ENCODE assay signal across 3 cellular contexts in the genomic region with DNA sequence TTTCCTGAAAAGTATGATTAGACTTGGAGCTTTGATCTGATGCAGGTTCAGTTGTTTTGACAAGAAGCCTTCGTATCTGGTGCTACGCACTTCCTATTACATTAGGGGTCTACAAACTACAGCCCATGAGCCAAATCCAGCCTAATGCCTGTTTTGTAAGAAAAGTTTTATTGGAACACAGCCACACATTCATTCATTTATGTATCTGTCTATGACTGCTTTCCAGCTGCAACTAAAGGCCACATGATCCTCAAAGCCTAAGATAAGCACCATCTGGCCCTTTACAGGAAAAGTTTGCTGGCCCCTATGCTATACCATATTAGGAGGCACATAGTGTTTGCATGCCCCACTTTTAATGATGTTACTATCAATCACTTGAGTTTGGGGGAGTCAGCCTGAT.
TF ChIP-seq lines count a peak whose summit lies in the region.

No MANE protein-coding gene starts in this region.

TF ChIP-seq in IMR-90, 13 proteins besides CTCF, POLR2A, EP300 and RAD21:
- TF ChIP-seq MAFK (IDR thresholded peaks at IDR 0.05; ENCODE audit: low read depth, low read length) (no peak), RCOR1 (IDR thresholded peaks at IDR 0.05; ENCODE audit: insufficient replicate concordance, low read length) (no peak), MXI1 (IDR thresholded peaks at IDR 0.05; ENCODE audit: borderline replicate concordance, low read depth, low read length) (no peak), FOS (IDR thresholded peaks at IDR 0.05; ENCODE audit: low read depth, low read length) (no peak), MAZ (IDR thresholded peaks at IDR 0.05; ENCODE audit: borderline replicate concordance, low read depth, low read length) (no peak), BHLHE40 (IDR thresholded peaks at IDR 0.05; ENCODE audit: low read depth, low read length) (no peak)
- TF ChIP-seq, protein P1, sequence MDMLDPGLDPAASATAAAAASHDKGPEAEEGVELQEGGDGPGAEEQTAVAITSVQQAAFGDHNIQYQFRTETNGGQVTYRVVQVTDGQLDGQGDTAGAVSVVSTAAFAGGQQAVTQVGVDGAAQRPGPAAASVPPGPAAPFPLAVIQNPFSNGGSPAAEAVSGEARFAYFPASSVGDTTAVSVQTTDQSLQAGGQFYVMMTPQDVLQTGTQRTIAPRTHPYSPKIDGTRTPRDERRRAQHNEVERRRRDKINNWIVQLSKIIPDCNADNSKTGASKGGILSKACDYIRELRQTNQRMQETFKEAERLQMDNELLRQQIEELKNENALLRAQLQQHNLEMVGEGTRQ (IDR thresholded peaks at IDR 0.05; ENCODE audit: low read depth, low read length), result no peak

TF ChIP-seq in WTC11, 78 proteins besides CTCF, POLR2A, EP300 and RAD21 (continues in another document):
- TF ChIP-seq TP53 (CRISPR knock-in tag; IDR thresholded peaks at IDR 0.05) (no peak), NR3C1 (CRISPR knock-in tag; conservative IDR thresholded peaks at IDR 0.05; ENCODE audit: low read depth) (no peak), EMX1 (CRISPR knock-in tag; IDR thresholded peaks at IDR 0.05) (no peak), NFATC4 (CRISPR knock-in tag; IDR thresholded peaks at IDR 0.05) (no peak)
- TF ChIP-seq, protein P2, sequence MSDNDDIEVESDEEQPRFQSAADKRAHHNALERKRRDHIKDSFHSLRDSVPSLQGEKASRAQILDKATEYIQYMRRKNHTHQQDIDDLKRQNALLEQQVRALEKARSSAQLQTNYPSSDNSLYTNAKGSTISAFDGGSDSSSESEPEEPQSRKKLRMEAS (CRISPR knock-in tag; IDR thresholded peaks at IDR 0.05), result no peak
- TF ChIP-seq, protein P3, sequence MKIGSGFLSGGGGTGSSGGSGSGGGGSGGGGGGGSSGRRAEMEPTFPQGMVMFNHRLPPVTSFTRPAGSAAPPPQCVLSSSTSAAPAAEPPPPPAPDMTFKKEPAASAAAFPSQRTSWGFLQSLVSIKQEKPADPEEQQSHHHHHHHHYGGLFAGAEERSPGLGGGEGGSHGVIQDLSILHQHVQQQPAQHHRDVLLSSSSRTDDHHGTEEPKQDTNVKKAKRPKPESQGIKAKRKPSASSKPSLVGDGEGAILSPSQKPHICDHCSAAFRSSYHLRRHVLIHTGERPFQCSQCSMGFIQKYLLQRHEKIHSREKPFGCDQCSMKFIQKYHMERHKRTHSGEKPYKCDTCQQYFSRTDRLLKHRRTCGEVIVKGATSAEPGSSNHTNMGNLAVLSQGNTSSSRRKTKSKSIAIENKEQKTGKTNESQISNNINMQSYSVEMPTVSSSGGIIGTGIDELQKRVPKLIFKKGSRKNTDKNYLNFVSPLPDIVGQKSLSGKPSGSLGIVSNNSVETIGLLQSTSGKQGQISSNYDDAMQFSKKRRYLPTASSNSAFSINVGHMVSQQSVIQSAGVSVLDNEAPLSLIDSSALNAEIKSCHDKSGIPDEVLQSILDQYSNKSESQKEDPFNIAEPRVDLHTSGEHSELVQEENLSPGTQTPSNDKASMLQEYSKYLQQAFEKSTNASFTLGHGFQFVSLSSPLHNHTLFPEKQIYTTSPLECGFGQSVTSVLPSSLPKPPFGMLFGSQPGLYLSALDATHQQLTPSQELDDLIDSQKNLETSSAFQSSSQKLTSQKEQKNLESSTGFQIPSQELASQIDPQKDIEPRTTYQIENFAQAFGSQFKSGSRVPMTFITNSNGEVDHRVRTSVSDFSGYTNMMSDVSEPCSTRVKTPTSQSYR (CRISPR knock-in tag; IDR thresholded peaks at IDR 0.05), result no peak
- TF ChIP-seq, protein P4, sequence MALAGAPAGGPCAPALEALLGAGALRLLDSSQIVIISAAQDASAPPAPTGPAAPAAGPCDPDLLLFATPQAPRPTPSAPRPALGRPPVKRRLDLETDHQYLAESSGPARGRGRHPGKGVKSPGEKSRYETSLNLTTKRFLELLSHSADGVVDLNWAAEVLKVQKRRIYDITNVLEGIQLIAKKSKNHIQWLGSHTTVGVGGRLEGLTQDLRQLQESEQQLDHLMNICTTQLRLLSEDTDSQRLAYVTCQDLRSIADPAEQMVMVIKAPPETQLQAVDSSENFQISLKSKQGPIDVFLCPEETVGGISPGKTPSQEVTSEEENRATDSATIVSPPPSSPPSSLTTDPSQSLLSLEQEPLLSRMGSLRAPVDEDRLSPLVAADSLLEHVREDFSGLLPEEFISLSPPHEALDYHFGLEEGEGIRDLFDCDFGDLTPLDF (CRISPR knock-in tag; IDR thresholded peaks at IDR 0.05), result no peak
- TF ChIP-seq, protein P5, sequence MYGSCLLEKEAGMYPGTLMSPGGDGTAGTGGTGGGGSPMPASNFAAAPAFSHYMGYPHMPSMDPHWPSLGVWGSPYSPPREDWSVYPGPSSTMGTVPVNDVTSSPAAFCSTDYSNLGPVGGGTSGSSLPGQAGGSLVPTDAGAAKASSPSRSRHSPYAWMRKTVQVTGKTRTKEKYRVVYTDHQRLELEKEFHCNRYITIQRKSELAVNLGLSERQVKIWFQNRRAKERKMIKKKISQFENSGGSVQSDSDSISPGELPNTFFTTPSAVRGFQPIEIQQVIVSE (CRISPR knock-in tag; IDR thresholded peaks at IDR 0.05; ENCODE audit: borderline replicate concordance), result no peak
- TF ChIP-seq, protein P6, sequence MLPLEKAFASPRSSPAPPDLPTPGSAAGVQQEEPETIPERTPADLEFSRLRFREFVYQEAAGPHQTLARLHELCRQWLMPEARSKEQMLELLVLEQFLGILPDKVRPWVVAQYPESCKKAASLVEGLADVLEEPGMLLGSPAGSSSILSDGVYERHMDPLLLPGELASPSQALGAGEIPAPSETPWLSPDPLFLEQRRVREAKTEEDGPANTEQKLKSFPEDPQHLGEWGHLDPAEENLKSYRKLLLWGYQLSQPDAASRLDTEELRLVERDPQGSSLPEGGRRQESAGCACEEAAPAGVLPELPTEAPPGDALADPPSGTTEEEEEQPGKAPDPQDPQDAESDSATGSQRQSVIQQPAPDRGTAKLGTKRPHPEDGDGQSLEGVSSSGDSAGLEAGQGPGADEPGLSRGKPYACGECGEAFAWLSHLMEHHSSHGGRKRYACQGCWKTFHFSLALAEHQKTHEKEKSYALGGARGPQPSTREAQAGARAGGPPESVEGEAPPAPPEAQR (CRISPR knock-in tag; IDR thresholded peaks at IDR 0.05), result no peak
- TF ChIP-seq, protein P7, sequence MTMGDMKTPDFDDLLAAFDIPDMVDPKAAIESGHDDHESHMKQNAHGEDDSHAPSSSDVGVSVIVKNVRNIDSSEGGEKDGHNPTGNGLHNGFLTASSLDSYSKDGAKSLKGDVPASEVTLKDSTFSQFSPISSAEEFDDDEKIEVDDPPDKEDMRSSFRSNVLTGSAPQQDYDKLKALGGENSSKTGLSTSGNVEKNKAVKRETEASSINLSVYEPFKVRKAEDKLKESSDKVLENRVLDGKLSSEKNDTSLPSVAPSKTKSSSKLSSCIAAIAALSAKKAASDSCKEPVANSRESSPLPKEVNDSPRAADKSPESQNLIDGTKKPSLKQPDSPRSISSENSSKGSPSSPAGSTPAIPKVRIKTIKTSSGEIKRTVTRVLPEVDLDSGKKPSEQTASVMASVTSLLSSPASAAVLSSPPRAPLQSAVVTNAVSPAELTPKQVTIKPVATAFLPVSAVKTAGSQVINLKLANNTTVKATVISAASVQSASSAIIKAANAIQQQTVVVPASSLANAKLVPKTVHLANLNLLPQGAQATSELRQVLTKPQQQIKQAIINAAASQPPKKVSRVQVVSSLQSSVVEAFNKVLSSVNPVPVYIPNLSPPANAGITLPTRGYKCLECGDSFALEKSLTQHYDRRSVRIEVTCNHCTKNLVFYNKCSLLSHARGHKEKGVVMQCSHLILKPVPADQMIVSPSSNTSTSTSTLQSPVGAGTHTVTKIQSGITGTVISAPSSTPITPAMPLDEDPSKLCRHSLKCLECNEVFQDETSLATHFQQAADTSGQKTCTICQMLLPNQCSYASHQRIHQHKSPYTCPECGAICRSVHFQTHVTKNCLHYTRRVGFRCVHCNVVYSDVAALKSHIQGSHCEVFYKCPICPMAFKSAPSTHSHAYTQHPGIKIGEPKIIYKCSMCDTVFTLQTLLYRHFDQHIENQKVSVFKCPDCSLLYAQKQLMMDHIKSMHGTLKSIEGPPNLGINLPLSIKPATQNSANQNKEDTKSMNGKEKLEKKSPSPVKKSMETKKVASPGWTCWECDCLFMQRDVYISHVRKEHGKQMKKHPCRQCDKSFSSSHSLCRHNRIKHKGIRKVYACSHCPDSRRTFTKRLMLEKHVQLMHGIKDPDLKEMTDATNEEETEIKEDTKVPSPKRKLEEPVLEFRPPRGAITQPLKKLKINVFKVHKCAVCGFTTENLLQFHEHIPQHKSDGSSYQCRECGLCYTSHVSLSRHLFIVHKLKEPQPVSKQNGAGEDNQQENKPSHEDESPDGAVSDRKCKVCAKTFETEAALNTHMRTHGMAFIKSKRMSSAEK (CRISPR knock-in tag; IDR thresholded peaks at IDR 0.05; ENCODE audit: borderline replicate concordance), result no peak

TF ChIP-seq in HepG2, 621 proteins besides CTCF, POLR2A, EP300 and RAD21 (continues in another document):
- TF ChIP-seq SNAPC2 (CRISPR knock-in tag; IDR thresholded peaks at IDR 0.05) (no peak), GABPB1 (CRISPR knock-in tag; IDR thresholded peaks at IDR 0.05) (no peak), SCMH1 (CRISPR knock-in tag; IDR thresholded peaks at IDR 0.05; ENCODE audit: borderline replicate concordance) (no peak), ZNF101 (CRISPR knock-in tag; IDR thresholded peaks at IDR 0.05; ENCODE audit: borderline replicate concordance, low read depth) (no peak), ZNF761 (CRISPR knock-in tag; conservative IDR thresholded peaks at IDR 0.05) (no peak), DR1 (CRISPR knock-in tag; IDR thresholded peaks at IDR 0.05) (no peak), ONECUT2 (CRISPR knock-in tag; IDR thresholded peaks at IDR 0.05) (no peak), ZNF33A (CRISPR knock-in tag; IDR thresholded peaks at IDR 0.05; ENCODE audit: borderline replicate concordance) (no peak), ZNF839 (CRISPR knock-in tag; IDR thresholded peaks at IDR 0.05; ENCODE audit: borderline replicate concordance) (no peak), ZNF121 (CRISPR knock-in tag; IDR thresholded peaks at IDR 0.05) (no peak)
- TF ChIP-seq, protein P8, sequence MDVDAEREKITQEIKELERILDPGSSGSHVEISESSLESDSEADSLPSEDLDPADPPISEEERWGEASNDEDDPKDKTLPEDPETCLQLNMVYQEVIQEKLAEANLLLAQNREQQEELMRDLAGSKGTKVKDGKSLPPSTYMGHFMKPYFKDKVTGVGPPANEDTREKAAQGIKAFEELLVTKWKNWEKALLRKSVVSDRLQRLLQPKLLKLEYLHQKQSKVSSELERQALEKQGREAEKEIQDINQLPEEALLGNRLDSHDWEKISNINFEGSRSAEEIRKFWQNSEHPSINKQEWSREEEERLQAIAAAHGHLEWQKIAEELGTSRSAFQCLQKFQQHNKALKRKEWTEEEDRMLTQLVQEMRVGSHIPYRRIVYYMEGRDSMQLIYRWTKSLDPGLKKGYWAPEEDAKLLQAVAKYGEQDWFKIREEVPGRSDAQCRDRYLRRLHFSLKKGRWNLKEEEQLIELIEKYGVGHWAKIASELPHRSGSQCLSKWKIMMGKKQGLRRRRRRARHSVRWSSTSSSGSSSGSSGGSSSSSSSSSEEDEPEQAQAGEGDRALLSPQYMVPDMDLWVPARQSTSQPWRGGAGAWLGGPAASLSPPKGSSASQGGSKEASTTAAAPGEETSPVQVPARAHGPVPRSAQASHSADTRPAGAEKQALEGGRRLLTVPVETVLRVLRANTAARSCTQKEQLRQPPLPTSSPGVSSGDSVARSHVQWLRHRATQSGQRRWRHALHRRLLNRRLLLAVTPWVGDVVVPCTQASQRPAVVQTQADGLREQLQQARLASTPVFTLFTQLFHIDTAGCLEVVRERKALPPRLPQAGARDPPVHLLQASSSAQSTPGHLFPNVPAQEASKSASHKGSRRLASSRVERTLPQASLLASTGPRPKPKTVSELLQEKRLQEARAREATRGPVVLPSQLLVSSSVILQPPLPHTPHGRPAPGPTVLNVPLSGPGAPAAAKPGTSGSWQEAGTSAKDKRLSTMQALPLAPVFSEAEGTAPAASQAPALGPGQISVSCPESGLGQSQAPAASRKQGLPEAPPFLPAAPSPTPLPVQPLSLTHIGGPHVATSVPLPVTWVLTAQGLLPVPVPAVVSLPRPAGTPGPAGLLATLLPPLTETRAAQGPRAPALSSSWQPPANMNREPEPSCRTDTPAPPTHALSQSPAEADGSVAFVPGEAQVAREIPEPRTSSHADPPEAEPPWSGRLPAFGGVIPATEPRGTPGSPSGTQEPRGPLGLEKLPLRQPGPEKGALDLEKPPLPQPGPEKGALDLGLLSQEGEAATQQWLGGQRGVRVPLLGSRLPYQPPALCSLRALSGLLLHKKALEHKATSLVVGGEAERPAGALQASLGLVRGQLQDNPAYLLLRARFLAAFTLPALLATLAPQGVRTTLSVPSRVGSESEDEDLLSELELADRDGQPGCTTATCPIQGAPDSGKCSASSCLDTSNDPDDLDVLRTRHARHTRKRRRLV (CRISPR knock-in tag; IDR thresholded peaks at IDR 0.05), result no peak
- TF ChIP-seq, protein P9, sequence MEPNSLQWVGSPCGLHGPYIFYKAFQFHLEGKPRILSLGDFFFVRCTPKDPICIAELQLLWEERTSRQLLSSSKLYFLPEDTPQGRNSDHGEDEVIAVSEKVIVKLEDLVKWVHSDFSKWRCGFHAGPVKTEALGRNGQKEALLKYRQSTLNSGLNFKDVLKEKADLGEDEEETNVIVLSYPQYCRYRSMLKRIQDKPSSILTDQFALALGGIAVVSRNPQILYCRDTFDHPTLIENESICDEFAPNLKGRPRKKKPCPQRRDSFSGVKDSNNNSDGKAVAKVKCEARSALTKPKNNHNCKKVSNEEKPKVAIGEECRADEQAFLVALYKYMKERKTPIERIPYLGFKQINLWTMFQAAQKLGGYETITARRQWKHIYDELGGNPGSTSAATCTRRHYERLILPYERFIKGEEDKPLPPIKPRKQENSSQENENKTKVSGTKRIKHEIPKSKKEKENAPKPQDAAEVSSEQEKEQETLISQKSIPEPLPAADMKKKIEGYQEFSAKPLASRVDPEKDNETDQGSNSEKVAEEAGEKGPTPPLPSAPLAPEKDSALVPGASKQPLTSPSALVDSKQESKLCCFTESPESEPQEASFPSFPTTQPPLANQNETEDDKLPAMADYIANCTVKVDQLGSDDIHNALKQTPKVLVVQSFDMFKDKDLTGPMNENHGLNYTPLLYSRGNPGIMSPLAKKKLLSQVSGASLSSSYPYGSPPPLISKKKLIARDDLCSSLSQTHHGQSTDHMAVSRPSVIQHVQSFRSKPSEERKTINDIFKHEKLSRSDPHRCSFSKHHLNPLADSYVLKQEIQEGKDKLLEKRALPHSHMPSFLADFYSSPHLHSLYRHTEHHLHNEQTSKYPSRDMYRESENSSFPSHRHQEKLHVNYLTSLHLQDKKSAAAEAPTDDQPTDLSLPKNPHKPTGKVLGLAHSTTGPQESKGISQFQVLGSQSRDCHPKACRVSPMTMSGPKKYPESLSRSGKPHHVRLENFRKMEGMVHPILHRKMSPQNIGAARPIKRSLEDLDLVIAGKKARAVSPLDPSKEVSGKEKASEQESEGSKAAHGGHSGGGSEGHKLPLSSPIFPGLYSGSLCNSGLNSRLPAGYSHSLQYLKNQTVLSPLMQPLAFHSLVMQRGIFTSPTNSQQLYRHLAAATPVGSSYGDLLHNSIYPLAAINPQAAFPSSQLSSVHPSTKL (CRISPR knock-in tag; IDR thresholded peaks at IDR 0.05), result no peak
- TF ChIP-seq, protein P10, sequence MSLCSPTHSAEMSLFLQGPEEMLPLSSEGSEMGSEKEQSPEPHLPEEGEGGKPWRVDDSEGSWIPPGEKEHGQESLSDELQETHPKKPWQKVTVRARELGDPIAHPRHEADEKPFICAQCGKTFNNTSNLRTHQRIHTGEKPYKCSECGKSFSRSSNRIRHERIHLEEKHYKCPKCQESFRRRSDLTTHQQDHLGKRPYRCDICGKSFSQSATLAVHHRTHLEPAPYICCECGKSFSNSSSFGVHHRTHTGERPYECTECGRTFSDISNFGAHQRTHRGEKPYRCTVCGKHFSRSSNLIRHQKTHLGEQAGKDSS (CRISPR knock-in tag; IDR thresholded peaks at IDR 0.05; ENCODE audit: borderline replicate concordance, low read depth), result no peak
- TF ChIP-seq, protein P11, sequence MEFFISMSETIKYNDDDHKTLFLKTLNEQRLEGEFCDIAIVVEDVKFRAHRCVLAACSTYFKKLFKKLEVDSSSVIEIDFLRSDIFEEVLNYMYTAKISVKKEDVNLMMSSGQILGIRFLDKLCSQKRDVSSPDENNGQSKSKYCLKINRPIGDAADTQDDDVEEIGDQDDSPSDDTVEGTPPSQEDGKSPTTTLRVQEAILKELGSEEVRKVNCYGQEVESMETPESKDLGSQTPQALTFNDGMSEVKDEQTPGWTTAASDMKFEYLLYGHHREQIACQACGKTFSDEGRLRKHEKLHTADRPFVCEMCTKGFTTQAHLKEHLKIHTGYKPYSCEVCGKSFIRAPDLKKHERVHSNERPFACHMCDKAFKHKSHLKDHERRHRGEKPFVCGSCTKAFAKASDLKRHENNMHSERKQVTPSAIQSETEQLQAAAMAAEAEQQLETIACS (CRISPR knock-in tag; IDR thresholded peaks at IDR 0.05), result no peak
